ENCODE assay signal across 29 cellular contexts in the genomic region with DNA sequence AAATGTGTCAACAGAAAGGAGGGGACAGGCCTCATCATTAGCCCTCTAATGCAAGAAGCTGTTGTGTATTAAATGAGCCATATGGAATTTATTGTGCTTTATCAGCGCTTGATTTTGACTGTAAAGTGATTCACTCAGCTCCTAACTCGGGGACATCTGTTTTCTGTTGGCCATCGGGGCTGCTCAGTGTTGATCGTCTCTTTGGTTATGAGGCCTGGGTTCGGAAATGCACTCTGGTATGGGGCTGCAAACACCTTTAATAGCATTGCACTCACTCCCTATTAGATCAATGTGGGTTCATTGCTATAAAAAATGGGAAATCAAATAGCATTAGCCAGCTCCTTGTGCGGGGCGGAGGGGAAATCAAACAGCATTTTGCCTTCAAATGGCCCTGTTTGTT. TPM values are rescaled to one million over a fixed set of nuclear protein-coding genes. Genes with fewer than 3 reads are reported as not detected.
"Had no signal": no experiment of that assay in that cellular context is flagged by ENCODE, and none has a peak within 500 bp of the region (broad histone marks: within the 10 kb centered on the region; RNA-seq: fewer than 3 reads in every experiment).

No MANE protein-coding gene starts in this region.

- H3K27ac ChIP-seq: ascending aorta, brain microvascular endothelial cell, cardiac muscle cell had no signal

- H3K9me3 ChIP-seq: ascending aorta had no signal

- DNase-seq: activated B cell treated with CpG ODN at 0.5 μM for 24 hours; activated CD4-positive, alpha-beta T cell treated with anti-CD3 and anti-CD28 coated beads for 1 hour; activated CD4-positive, alpha-beta T cell treated with anti-CD3 and anti-CD28 coated beads, Interleukin-2, amount 10 ng/mL, durations not matched to agents 24 days and 14 days; activated CD4-positive, alpha-beta T cell treated with anti-CD3 and anti-CD28 coated beads, Interleukin-2, amount 50 U/mL, for 48 hours; activated CD8-positive, alpha-beta memory T cell treated with anti-CD3 and anti-CD28 coated beads, Interleukin-2, amount 10 ng/mL, durations not matched to agents 7 days and 5 days; activated effector memory CD4-positive, alpha-beta T cell treated with anti-CD3 and anti-CD28 coated beads, Interleukin-2, amount 50 U/mL, for 16 hours; activated naive CD4-positive, alpha-beta T cell treated with Interleukin-2 at 50 U/mL for 16 hours; activated naive CD8-positive, alpha-beta T cell treated with anti-CD3 and anti-CD28 coated beads, Interleukin-2, amount 50 U/mL, for 24 hours; activated T-cell treated with anti-CD3 and anti-CD28 coated beads, Interleukin-2, amount 50 U/mL, for 4 hours; amniotic stem cell; brain microvascular endothelial cell; Kasumi-1; KBM-7; NCI-H1105 treated with DMSO at 0.1 percent for 48 hours; NCI-H146; NCI-H2029; NCI-H345; NCI-H510A treated with DMSO at 0.1 percent for 48 hours; NCI-H774; NK-92 treated with Interleukin-12 subunit alpha and Interleukin-12 subunit beta, amount 100 ng/mL, for 24 hours; OCI-M1; RPMI8226; T-helper 2 cell; T1000 had no signal

- H3K36me3 Mint-ChIP-seq: activated naive CD4-positive, alpha-beta T cell treated with anti-CD3 and anti-CD28 coated beads, Interleukin-2, amount 50 U/mL, for 72 hours had no signal

- H3K4me3 Mint-ChIP-seq: activated B cell treated with CpG ODN at 0.5 μM for 24 hours; activated CD4-positive, alpha-beta T cell treated with anti-CD3 and anti-CD28 coated beads, Interleukin-2, amount 10 ng/mL, durations not matched to agents 24 days and 14 days; activated CD8-positive, alpha-beta memory T cell treated with anti-CD3 and anti-CD28 coated beads, Interleukin-2, amount 10 ng/mL, durations not matched to agents 7 days and 5 days; activated naive CD8-positive, alpha-beta T cell treated with anti-CD3 and anti-CD28 coated beads, Interleukin-2, amount 50 U/mL, for 24 hours; activated T-cell treated with anti-CD3 and anti-CD28 coated beads, Interleukin-2, amount 50 U/mL, for 4 hours had no signal

- H3K27ac Mint-ChIP-seq: activated B cell treated with CpG ODN at 0.5 μM for 24 hours; activated CD4-positive, alpha-beta T cell treated with anti-CD3 and anti-CD28 coated beads, Interleukin-2, amount 10 ng/mL, durations not matched to agents 24 days and 14 days; activated CD8-positive, alpha-beta memory T cell treated with anti-CD3 and anti-CD28 coated beads, Interleukin-2, amount 10 ng/mL, durations not matched to agents 7 days and 5 days; activated naive CD4-positive, alpha-beta T cell treated with anti-CD3 and anti-CD28 coated beads, Interleukin-2, amount 50 U/mL, for 72 hours; activated naive CD8-positive, alpha-beta T cell treated with anti-CD3 and anti-CD28 coated beads, Interleukin-2, amount 50 U/mL, for 24 hours had no signal

- ATAC-seq: activated CD8-positive, alpha-beta memory T cell treated with anti-CD3 and anti-CD28 coated beads, Interleukin-2, amount 10 ng/mL, durations not matched to agents 7 days and 5 days; activated naive CD4-positive, alpha-beta T cell treated with anti-CD3 and anti-CD28 coated beads, Interleukin-2, amount 50 U/mL, for 72 hours; activated naive CD8-positive, alpha-beta T cell treated with anti-CD3 and anti-CD28 coated beads, Interleukin-2, amount 50 U/mL, for 24 hours; activated T-cell treated with anti-CD3 and anti-CD28 coated beads, Interleukin-2, amount 50 U/mL, for 4 hours; Panc1; Right ventricle myocardium inferior had no signal

- H3K36me3 ChIP-seq: ascending aorta, brain microvascular endothelial cell, cardiac muscle cell had no signal

- H3K9me3 Mint-ChIP-seq: activated B cell treated with CpG ODN at 0.5 μM for 24 hours; activated CD4-positive, alpha-beta T cell treated with anti-CD3 and anti-CD28 coated beads, Interleukin-2, amount 10 ng/mL, durations not matched to agents 24 days and 14 days; activated naive CD4-positive, alpha-beta T cell treated with anti-CD3 and anti-CD28 coated beads, Interleukin-2, amount 50 U/mL, for 72 hours; activated naive CD8-positive, alpha-beta T cell treated with anti-CD3 and anti-CD28 coated beads, Interleukin-2, amount 50 U/mL, for 24 hours; activated T-cell treated with anti-CD3 and anti-CD28 coated beads, Interleukin-2, amount 50 U/mL, for 4 hours had no signal

- H3K4me3 ChIP-seq: ascending aorta, cardiac muscle cell had no signal

RNA-seq across cellular contexts. Expression of a gene that starts 6.4 kb away (rescaled TPM):
- total RNA-seq: activated B cell treated with CpG ODN at 0.5 μM for 24 hours; activated CD4-positive, alpha-beta T cell treated with anti-CD3 and anti-CD28 coated beads, Interleukin-2, amount 10 ng/mL, durations not matched to agents 24 days and 14 days; activated CD8-positive, alpha-beta memory T cell treated with anti-CD3 and anti-CD28 coated beads, Interleukin-2, amount 10 ng/mL, durations not matched to agents 7 days and 5 days; activated naive CD4-positive, alpha-beta T cell treated with anti-CD3 and anti-CD28 coated beads, Interleukin-2, amount 50 U/mL, for 72 hours; activated T-cell treated with anti-CD3 and anti-CD28 coated beads, Interleukin-2, amount 50 U/mL, for 4 hours; ascending aorta; cardiac muscle cell; Right ventricle myocardium inferior had no signal
- polyA plus RNA-seq: cardiac muscle cell had no signal
